Comparison of ENCODE assay signal across 1 cellular context in genomic region chr2:190599073-190599472, GRCh38.
TF ChIP-seq lines count a peak whose summit lies in the region.

No MANE protein-coding gene starts in this region.

TF ChIP-seq in SK-N-SH treated with all-trans-retinoic acid at 6 μM for 48 hours, 23 proteins besides CTCF, POLR2A, EP300 and RAD21 (continued from another document):
- TF ChIP-seq, protein P1, sequence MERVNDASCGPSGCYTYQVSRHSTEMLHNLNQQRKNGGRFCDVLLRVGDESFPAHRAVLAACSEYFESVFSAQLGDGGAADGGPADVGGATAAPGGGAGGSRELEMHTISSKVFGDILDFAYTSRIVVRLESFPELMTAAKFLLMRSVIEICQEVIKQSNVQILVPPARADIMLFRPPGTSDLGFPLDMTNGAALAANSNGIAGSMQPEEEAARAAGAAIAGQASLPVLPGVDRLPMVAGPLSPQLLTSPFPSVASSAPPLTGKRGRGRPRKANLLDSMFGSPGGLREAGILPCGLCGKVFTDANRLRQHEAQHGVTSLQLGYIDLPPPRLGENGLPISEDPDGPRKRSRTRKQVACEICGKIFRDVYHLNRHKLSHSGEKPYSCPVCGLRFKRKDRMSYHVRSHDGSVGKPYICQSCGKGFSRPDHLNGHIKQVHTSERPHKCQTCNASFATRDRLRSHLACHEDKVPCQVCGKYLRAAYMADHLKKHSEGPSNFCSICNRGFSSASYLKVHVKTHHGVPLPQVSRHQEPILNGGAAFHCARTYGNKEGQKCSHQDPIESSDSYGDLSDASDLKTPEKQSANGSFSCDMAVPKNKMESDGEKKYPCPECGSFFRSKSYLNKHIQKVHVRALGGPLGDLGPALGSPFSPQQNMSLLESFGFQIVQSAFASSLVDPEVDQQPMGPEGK (CRISPR knock-in tag; IDR thresholded peaks at IDR 0.05; ENCODE audit: borderline replicate concordance) = no peak
- TF ChIP-seq ZFP30 (CRISPR knock-in tag; IDR thresholded peaks at IDR 0.05) (no peak), PPARA (CRISPR knock-in tag; IDR thresholded peaks at IDR 0.05; ENCODE audit: borderline replicate concordance) (no peak)
